ENCODE assay signal across 8 cellular contexts in the genomic region with DNA sequence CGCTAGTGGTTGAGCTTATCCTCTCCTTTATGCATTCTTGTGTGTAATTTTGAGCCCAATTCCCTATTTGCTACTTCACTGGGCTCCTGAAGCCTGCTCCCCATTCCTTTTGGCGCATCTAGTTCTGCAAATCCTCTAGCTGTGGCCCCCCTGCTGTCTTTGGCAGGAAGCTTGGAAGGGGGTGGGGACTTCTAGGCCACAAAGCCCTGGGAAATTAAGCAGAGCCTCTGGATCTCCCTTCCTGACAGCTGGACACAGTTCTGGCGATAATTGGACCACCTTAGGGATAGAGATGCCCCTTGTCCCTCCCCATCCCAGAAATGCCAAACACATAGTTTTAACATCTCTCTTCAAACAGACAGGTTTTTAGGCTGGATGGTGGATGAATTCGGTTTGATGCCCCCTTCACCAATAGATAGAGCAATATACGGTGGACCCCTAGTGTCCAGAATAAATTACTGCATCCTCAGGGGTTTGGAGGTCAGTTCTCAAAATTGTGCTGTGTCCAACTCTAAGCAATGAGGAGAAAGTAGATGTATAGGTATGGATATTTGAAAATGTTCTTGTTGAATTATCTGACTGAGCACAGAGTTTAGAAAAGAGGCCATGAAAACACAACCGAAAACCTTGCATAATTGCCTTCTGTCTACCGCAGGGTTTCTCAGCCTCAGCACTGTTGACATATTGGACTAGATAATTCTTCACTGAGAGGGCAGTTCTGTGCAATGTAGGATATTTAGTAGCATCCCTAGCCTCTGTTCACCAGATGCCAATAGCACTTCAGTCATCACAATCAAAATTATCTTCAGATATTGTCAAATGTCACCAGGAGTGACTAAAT.
A peak's percentile ranks its signal among the peaks of the same experiment; 100 is the strongest.
DNase-seq lines count a peak whose midpoint lies in the region; ATAC-seq and TF ChIP-seq lines count a peak whose summit lies in the region.

No MANE protein-coding gene starts in this region.

- intact Hi-C loops in thyroid gland (cut with DNase I) = loop anchor here (5.0 kb wide), 2 partner anchors 78 to 203 kb away; partner anchors contain the start of gene PAPSS2

- ATAC-seq in HG03432 (IDR thresholded peaks at IDR 0.05; ENCODE audit: unreplicated experiment) = no peak

- TF ChIP-seq CTCF in thyroid gland (IDR thresholded peaks at IDR 0.05) = peak; percentile 39 to 96 (median 80)

- H3K4me3 ChIP-seq in GM23248 (no peak overlapping the region), thyroid gland (replicated peaks in 1 of 3) (no peak overlapping the region)

- H3K4me1 ChIP-seq in GM23248 (ENCODE audit: insufficient read depth) (no peaks in the 10 kb centered on the region), thyroid gland (peaks cover 6% of the 10 kb centered on the region in 2 donors)

- no peaks in the 10 kb centered on the region for H3K27me3 ChIP-seq in GM23248 (replicated peaks; ENCODE audit: insufficient read depth)
- H3K27me3 ChIP-seq in thyroid gland = no peaks in the 10 kb centered on the region

- in situ Hi-C loops in GM23248 (cut with MboI) = loop anchor here (10.0 kb wide), 1 partner anchor 200 kb away; no protein-coding TSS in a partner anchor

- no peaks in the 10 kb centered on the region for H4K20me1 ChIP-seq in GM23248 (ENCODE audit: insufficient read depth)

- H3K27ac ChIP-seq in GM23248 (no peak overlapping the region), thyroid gland (peak overlapping the region in 2 of 3 donors; percentile 9 to 56)

- H2AFZ ChIP-seq in GM23248 = no peak overlapping the region

- no peak overlapping the region for H3K4me2 ChIP-seq in GM23248 (ENCODE audit: unreplicated experiment)

- no peaks in the 10 kb centered on the region for H3K9me2 ChIP-seq in GM23248 (ENCODE audit: insufficient read depth)

- no peaks in the 10 kb centered on the region for H3K79me2 ChIP-seq in GM23248 (ENCODE audit: insufficient read depth)

- H3K9me3 ChIP-seq in GM23248 (ENCODE audit: low read depth) = no peaks in the 10 kb centered on the region
- H3K9me3 ChIP-seq in thyroid gland = no peaks in the 10 kb centered on the region

- DNase-seq in COLO829 (ENCODE audit: low spot score) = peak; percentile 37
- DNase-seq in GM23248 = peak; percentile 62
- peak; percentile 3 to 52 for DNase-seq in NOMO-1 (lab: John Stamatoyannopoulos, UW; ENCODE audit: unreplicated experiment in 2 of 2)
- peak; percentile 5 for DNase-seq in cerebellum (ENCODE audit: low spot score)
- peak; percentile 15 for DNase-seq in kidney glomerular epithelial cell (lab: John Stamatoyannopoulos, UW)
- DNase-seq in thyroid gland = peak; percentile 48 to 50
- no peak for DNase-seq in activated CD8-positive, alpha-beta memory T cell treated with anti-CD3 and anti-CD28 coated beads for 24 hours

- WGBS in GM23248 (ENCODE audit: low coverage in 1 of 2, low lambda C conversion rate in 2 of 2, missing lambda C conversion rate in 2 of 2), 2 experiments = 40 to 44% methylated on average over 7 of the region's 7 CpGs
- WGBS in thyroid gland, 2 donors = 22 to 32% methylated on average over 7 of the region's 7 CpGs

- no peak for TF ChIP-seq POLR2A in thyroid gland (IDR thresholded peaks at IDR 0.05)

- peaks cover 8% of the 10 kb centered on the region for H3F3A ChIP-seq in GM23248 (ENCODE audit: insufficient read depth)

- no peak overlapping the region for H3K9ac ChIP-seq in GM23248

- H3K36me3 ChIP-seq in GM23248 (ENCODE audit: low read depth) = no peaks in the 10 kb centered on the region; the same call in 1 of the 2 replicates
- no peaks in the 10 kb centered on the region for H3K36me3 ChIP-seq in thyroid gland
